Comparison of ENCODE assay signal across 1 cellular context in genomic region chr1:67274623-67275325, GRCh38.
TF ChIP-seq lines count a peak whose summit lies in the region.

No MANE protein-coding gene starts in this region.

TF ChIP-seq in GM12878, 131 proteins besides CTCF, POLR2A, EP300 and RAD21 (continued from another document):
- TF ChIP-seq GABPA (IDR thresholded peaks at IDR 0.05; ENCODE audit: low read depth) (peak; percentile 38; the same call in 1 of the 2 replicates), ZNF24 (IDR thresholded peaks at IDR 0.05) (peak; percentile 52; the same call in 1 of the 2 replicates), ATF7 (IDR thresholded peaks at IDR 0.05; ENCODE audit: low read depth) (peak; percentile 82), PAX5 (IDR thresholded peaks at IDR 0.05; ENCODE audit: borderline replicate concordance, low read depth, low read length) (peak; percentile 66; the same call in 1 of the 2 replicates), ESRRA (IDR thresholded peaks at IDR 0.05; ENCODE audit: low read length) (no peak), TCF7 (IDR thresholded peaks at IDR 0.05; ENCODE audit: borderline replicate concordance) (peak; percentile 84; the same call in 1 of the 2 replicates), BMI1 (IDR thresholded peaks at IDR 0.05; ENCODE audit: borderline replicate concordance) (peak; percentile 24; the same call in 1 of the 2 replicates), DPF2 (IDR thresholded peaks at IDR 0.05) (peak; percentile 53; the same call in 1 of the 2 replicates), HDAC6 (IDR thresholded peaks at IDR 0.05; ENCODE audit: unreplicated experiment) (no peak), TCF12 (IDR thresholded peaks at IDR 0.05; ENCODE audit: low read depth, low read length) (no peak), IKZF2 (IDR thresholded peaks at IDR 0.05) (peak; percentile 16 to 36; a peak in 2 of 4 replicates), NFIC (IDR thresholded peaks at IDR 0.05; ENCODE audit: low read depth, low read length) (peak; percentile 92)
- TF ChIP-seq, protein P1, sequence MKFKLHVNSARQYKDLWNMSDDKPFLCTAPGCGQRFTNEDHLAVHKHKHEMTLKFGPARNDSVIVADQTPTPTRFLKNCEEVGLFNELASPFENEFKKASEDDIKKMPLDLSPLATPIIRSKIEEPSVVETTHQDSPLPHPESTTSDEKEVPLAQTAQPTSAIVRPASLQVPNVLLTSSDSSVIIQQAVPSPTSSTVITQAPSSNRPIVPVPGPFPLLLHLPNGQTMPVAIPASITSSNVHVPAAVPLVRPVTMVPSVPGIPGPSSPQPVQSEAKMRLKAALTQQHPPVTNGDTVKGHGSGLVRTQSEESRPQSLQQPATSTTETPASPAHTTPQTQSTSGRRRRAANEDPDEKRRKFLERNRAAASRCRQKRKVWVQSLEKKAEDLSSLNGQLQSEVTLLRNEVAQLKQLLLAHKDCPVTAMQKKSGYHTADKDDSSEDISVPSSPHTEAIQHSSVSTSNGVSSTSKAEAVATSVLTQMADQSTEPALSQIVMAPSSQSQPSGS (IDR thresholded peaks at IDR 0.05; ENCODE audit: low read length) = peak; percentile 76
